13 cellular contexts compared by ENCODE assay signal in the genomic region with DNA sequence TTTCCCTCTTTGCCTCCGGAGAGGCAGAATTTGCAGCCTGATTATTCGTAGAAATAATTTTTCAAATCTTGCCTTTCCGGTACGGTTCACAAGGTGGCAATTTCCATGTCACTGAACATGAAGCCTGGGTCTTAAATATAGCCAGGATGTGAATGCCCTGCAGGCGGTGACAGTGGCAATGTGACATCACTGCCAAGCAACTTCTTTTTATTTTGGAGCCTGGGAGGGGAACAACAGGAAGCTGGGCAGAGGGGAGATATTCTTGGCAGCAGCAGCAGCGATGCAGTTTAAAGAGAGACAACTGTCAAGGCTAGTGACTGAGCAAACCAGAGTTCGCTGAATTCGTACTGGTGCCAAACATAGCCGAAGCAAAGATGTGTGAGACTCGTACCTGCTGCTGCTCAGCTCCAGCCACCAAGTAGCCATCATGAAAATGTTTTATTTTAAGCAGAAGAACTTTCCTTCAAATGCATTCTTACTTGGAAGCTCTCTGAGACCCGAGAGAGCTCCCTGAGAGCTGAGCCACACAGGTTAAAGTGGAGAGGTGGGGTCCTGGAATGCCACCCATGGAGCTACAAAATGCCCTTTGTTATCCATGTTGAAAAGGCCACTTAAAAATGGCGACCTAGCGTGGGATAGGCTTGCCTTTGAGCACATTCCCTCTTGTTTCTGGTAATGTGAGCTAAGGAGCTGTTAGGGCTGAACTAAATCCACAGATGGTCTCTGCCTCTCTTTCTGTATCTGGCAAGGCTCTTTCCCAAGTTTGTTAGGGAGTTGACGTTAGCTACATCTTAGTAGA.
A peak's percentile ranks its signal among the peaks of the same experiment; 100 is the strongest.
DNase-seq lines count a peak whose midpoint lies in the region; ATAC-seq and TF ChIP-seq lines count a peak whose summit lies in the region.
"Had no signal": no experiment of that assay in that cellular context is flagged by ENCODE, and none has a peak within 500 bp of the region (broad histone marks: within the 10 kb centered on the region; RNA-seq: fewer than 3 reads in every experiment).

No MANE protein-coding gene starts in this region.

- H3K9me3 ChIP-seq in heart left ventricle (no peaks in the 10 kb centered on the region), skeletal muscle satellite cell (replicated peaks; ENCODE audit: low read length) (no peaks in the 10 kb centered on the region), PC-9 (ENCODE audit: insufficient read depth, low read depth) (no peaks in the 10 kb centered on the region)

- ATAC-seq in heart left ventricle: peak; percentile 56 to 89 (median 84)
- ATAC-seq in GM18868 (IDR thresholded peaks at IDR 0.05; ENCODE audit: unreplicated experiment): no peak
- ATAC-seq: foreskin keratinocyte had no signal

- H3K4me3 ChIP-seq in heart left ventricle: peak overlapping the region in 6 of 12 donors; percentile 0 to 27 (median 14)
- no peak overlapping the region for H3K4me3 ChIP-seq in skeletal muscle satellite cell (ENCODE audit: low read length)
- H3K4me3 ChIP-seq in PC-9: no peak overlapping the region

- WGBS in heart left ventricle, 4 donors: 18 to 22% (median 20%) methylated on average over 14 of the region's 14 CpGs

- H3F3A ChIP-seq in PC-9 (ENCODE audit: insufficient read depth, low read depth): no peaks in the 10 kb centered on the region

- H4K20me1 ChIP-seq in PC-9 (ENCODE audit: insufficient read depth): no peaks in the 10 kb centered on the region

- H3K9ac ChIP-seq in skeletal muscle satellite cell (ENCODE audit: low read depth, low read length): no peak overlapping the region
- H3K9ac ChIP-seq: parathyroid adenoma had no signal

- H3K4me2 ChIP-seq in skeletal muscle satellite cell (ENCODE audit: low read length) (peak overlapping the region; percentile 5), PC-9 (no peak overlapping the region)

- H3K9me2 ChIP-seq in PC-9 (ENCODE audit: insufficient read depth): no peaks in the 10 kb centered on the region

- CTCF ChIA-PET in PC-9 (lab: Charles Lee): no interaction called here

- no peaks in the 10 kb centered on the region for H3K79me2 ChIP-seq in PC-9 (ENCODE audit: low read depth)

- TF ChIP-seq CTCF in heart left ventricle (IDR thresholded peaks at IDR 0.05) (peak in 1 of 12 donors; percentile 22), PC-9 (conservative IDR thresholded peaks at IDR 0.05) (no peak)

- H3K4me1 ChIP-seq in heart left ventricle: peaks cover 0 to 22% (median 13%) of the 10 kb centered on the region in 12 donors
- H3K4me1 ChIP-seq in skeletal muscle satellite cell (ENCODE audit: control insufficient read depth, insufficient read depth, low read length): peaks cover 10% of the 10 kb centered on the region
- no peaks in the 10 kb centered on the region for H3K4me1 ChIP-seq in PC-9 (replicated peaks; ENCODE audit: insufficient read depth)

- no TSS peak for BruUV-seq in PC-9 (replicated peaks; lab: Mats Ljungman, UMichigan)

- peak overlapping the region in 11 of 12 donors; percentile 11 to 72 (median 48) for H3K27ac ChIP-seq in heart left ventricle
- H3K27ac ChIP-seq in PC-9: no peak overlapping the region
- H3K27ac ChIP-seq: brain microvascular endothelial cell, foreskin keratinocyte, parathyroid adenoma had no signal

- H3K36me3 ChIP-seq in heart left ventricle: no peaks in the 10 kb centered on the region
- H3K36me3 ChIP-seq in skeletal muscle satellite cell (ENCODE audit: insufficient read depth, low read length): no peaks in the 10 kb centered on the region
- H3K36me3 ChIP-seq in PC-9 (ENCODE audit: low read depth): no peaks in the 10 kb centered on the region
- H3K36me3 ChIP-seq: brain microvascular endothelial cell had no signal

- DNase-seq in SHP77 (lab: John Stamatoyannopoulos, UW): peak; percentile 4 to 12
- no peak for DNase-seq in SHP77 treated with DMSO at 0.1 percent for 48 hours (lab: John Stamatoyannopoulos, UW)
- DNase-seq in NOMO-1 (lab: John Stamatoyannopoulos, UW; ENCODE audit: unreplicated experiment in 2 of 2): peak; percentile 50 to 54
- DNase-seq in heart left ventricle: peak in 3 of 5 donors; percentile 29 to 63 (median 43)
- no peak for DNase-seq in PC-9
- DNase-seq in midbrain (lab: John Stamatoyannopoulos, UW): no peak
- DNase-seq: ACHN; activated CD4-positive, alpha-beta T cell treated with anti-CD3 and anti-CD28 coated beads for 4 hours; brain microvascular endothelial cell; foreskin keratinocyte had no signal

- H3K27me3 ChIP-seq in heart left ventricle: no peaks in the 10 kb centered on the region
- no peaks in the 10 kb centered on the region for H3K27me3 ChIP-seq in skeletal muscle satellite cell (ENCODE audit: control insufficient read depth, insufficient read depth, low read length)
- H3K27me3 ChIP-seq in PC-9 (ENCODE audit: insufficient read depth, low read depth): no peaks in the 10 kb centered on the region
- H3K27me3 ChIP-seq: brain microvascular endothelial cell, foreskin keratinocyte had no signal

- H2AFZ ChIP-seq in PC-9: no peak overlapping the region
- H2AFZ ChIP-seq: parathyroid adenoma had no signal

- POLR2A ChIA-PET in PC-9 (lab: Charles Lee; ENCODE audit: unreplicated experiment): interaction anchor here (0.6 kb wide), 1 partner anchor 483 kb away, joined by 8 read pairs; no protein-coding TSS in a partner anchor

- intact Hi-C loops in heart left ventricle (cut with DNase I): no loop called here
- intact Hi-C loops in PC-9 (cut with micrococcal nuclease; ENCODE audit: unreplicated experiment): no loop called here

- no peak for TF ChIP-seq POLR2A in heart left ventricle (IDR thresholded peaks at IDR 0.05)

Comparison
In these comparisons a context has a peak if more than half of its experiments do, and no peak if none do; other contexts are left out.
1. DNase-seq: peak in SHP77 (2 of 2), NOMO-1 (2 of 2) and heart left ventricle (3 of 5); none in SHP77 treated with DMSO at 0.1 percent for 48 hours (single experiment), PC-9 (0 of 2) and midbrain (single experiment).